27 cellular contexts compared by ENCODE assay signal in the genomic region with DNA sequence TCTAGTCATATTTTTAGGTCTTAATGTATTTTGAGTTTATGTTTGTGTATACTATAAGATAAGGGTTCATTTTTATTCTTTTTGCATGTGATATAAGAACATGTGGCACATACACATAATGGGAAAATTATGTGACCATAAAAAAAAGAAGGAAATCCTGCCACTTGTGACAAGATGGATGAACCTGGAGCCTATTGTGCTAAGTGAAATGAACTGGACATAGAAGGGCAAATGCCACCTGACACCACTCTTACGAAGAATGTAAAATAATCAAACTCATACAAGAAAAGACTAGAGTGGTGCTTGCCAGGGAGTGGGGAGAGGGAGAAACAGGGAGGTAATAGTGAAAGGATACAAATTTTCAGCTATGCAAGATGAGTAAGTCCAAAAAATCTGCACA.
"Had no signal": no experiment of that assay in that cellular context is flagged by ENCODE, and none has a peak within 500 bp of the region (broad histone marks: within the 10 kb centered on the region; RNA-seq: fewer than 3 reads in every experiment).

No MANE protein-coding gene starts in this region.

- H3K9me3 Mint-ChIP-seq: dendritic cell treated with granulocyte-macrophage colony-stimulating factor and Interleukin-4, amounts not matched to agents 40 ng/mL and 50 ng/mL, for 4 days; effector memory CD8-positive, alpha-beta T cell; mesothelial cell of epicardium; nephron; stimulated activated naive B cell treated with anti-CD40 and anti-IgM and Interleukin-4, amounts not matched to agents 10 μg/mL and 1 μg/mL and 100 μg/mL, for 72 hours; stimulated activated naive CD8-positive, alpha-beta T cell treated with anti-CD3 and anti-CD28 coated beads, Interleukin-15, Interleukin-2, amounts not matched to agents 100 ng/mL and 50 ng/mL, for 24 hours had no signal

- H3K9me3 ChIP-seq: colonic mucosa, gastrocnemius medialis, lower lobe of right lung, mucosa of descending colon, right lobe of liver, thoracic aorta, tibial nerve, upper lobe of left lung had no signal

- H3K9ac ChIP-seq: neural progenitor cell, parathyroid adenoma had no signal

- H3K27me3 Mint-ChIP-seq: effector memory CD8-positive, alpha-beta T cell; progenitor cell of endocrine pancreas; stimulated activated naive B cell treated with anti-CD40 and anti-IgM and Interleukin-4, amounts not matched to agents 10 μg/mL and 1 μg/mL and 100 μg/mL, for 72 hours had no signal

- H3K4me3 Mint-ChIP-seq: dendritic cell treated with granulocyte-macrophage colony-stimulating factor and Interleukin-4, amounts not matched to agents 40 ng/mL and 50 ng/mL, for 4 days; effector memory CD8-positive, alpha-beta T cell; mesothelial cell of epicardium; naive thymus-derived CD4-positive, alpha-beta T cell; nephron; neural progenitor cell; stimulated activated naive B cell treated with anti-CD40 and anti-IgM and Interleukin-4, amounts not matched to agents 10 μg/mL and 1 μg/mL and 100 μg/mL, for 72 hours; stimulated activated naive CD8-positive, alpha-beta T cell treated with anti-CD3 and anti-CD28 coated beads, Interleukin-15, Interleukin-2, amounts not matched to agents 100 ng/mL and 50 ng/mL, for 24 hours had no signal

- H3K4me3 ChIP-seq: colonic mucosa, gastrocnemius medialis, lower lobe of right lung, mucosa of descending colon, neural progenitor cell, right lobe of liver, thoracic aorta, tibial nerve, upper lobe of left lung had no signal

- H3K36me3 ChIP-seq: colonic mucosa, gastrocnemius medialis, lower lobe of right lung, neural progenitor cell, right lobe of liver, thoracic aorta, tibial nerve, upper lobe of left lung had no signal

- H3K4me1 ChIP-seq: colonic mucosa, gastrocnemius medialis, right lobe of liver had no signal

- H3K36me3 Mint-ChIP-seq: naive thymus-derived CD4-positive, alpha-beta T cell had no signal

- H3K27me3 ChIP-seq: colonic mucosa, gastrocnemius medialis, neural progenitor cell, right lobe of liver, tibial nerve, upper lobe of left lung had no signal

- H3K27ac ChIP-seq: colonic mucosa, epithelial cell of prostate, gastrocnemius medialis, lower lobe of right lung, neural progenitor cell, parathyroid adenoma, right lobe of liver, thoracic aorta, tibial nerve, upper lobe of left lung had no signal

- H3K27ac Mint-ChIP-seq: dendritic cell treated with granulocyte-macrophage colony-stimulating factor and Interleukin-4, amounts not matched to agents 40 ng/mL and 50 ng/mL, for 4 days; effector memory CD8-positive, alpha-beta T cell; naive thymus-derived CD4-positive, alpha-beta T cell; nephron; neural progenitor cell; stimulated activated naive CD8-positive, alpha-beta T cell treated with anti-CD3 and anti-CD28 coated beads, Interleukin-15, Interleukin-2, amounts not matched to agents 100 ng/mL and 50 ng/mL, for 24 hours had no signal

- ATAC-seq: effector memory CD8-positive, alpha-beta T cell; esophagus mucosa; gastrocnemius medialis; left ventricle myocardium superior; lower lobe of right lung; mucosa of descending colon; naive thymus-derived CD4-positive, alpha-beta T cell; right lobe of liver; stimulated activated naive B cell treated with anti-CD40 and anti-IgM and Interleukin-4, amounts not matched to agents 10 μg/mL and 1 μg/mL and 100 μg/mL, for 72 hours had no signal

- DNase-seq: colonic mucosa; effector memory CD8-positive, alpha-beta T cell; foreskin fibroblast; gastrocnemius medialis; head of caudate nucleus; left ventricle myocardium superior; lower lobe of right lung; mesenchymal stem cell; mucosa of descending colon; naive thymus-derived CD4-positive, alpha-beta T cell; right lobe of liver; small intestine; stimulated activated CD4-positive, alpha-beta T cell treated with anti-CD3 and anti-CD28 coated beads, Interleukin-15, amount 100 ng/mL, for 24 hours; stimulated activated CD4-positive, alpha-beta T cell treated with anti-CD3 and anti-CD28 coated beads, Interleukin-2, amount 100 ng/mL, for 48 hours; stimulated activated naive B cell treated with anti-CD40 and anti-IgM and Interleukin-4, amounts not matched to agents 10 μg/mL and 1 μg/mL and 100 μg/mL, for 72 hours; upper lobe of left lung had no signal
